17 cellular contexts compared by ENCODE assay signal in genomic region chr12:130992979-130993538, GRCh38. TPM values are rescaled to one million over a fixed set of nuclear protein-coding genes. Genes with fewer than 3 reads are reported as not detected.
"Had no signal": no experiment of that assay in that cellular context is flagged by ENCODE, and none has a peak within 500 bp of the region (broad histone marks: within the 10 kb centered on the region; RNA-seq: fewer than 3 reads in every experiment).

No MANE protein-coding gene starts in this region.

- H3K9me3 ChIP-seq: adrenal gland, esophagus muscularis mucosa had no signal

- H3K4me1 ChIP-seq: adrenal gland had no signal

- H3K36me3 Mint-ChIP-seq: activated naive CD4-positive, alpha-beta T cell treated with anti-CD3 and anti-CD28 coated beads, Interleukin-2, amount 50 U/mL, for 72 hours; natural killer cell had no signal

- H3K27me3 ChIP-seq: adrenal gland, esophagus muscularis mucosa had no signal

- H3K36me3 ChIP-seq: adrenal gland had no signal

- H3K27ac ChIP-seq: adrenal gland, esophagus muscularis mucosa had no signal

- DNase-seq: activated CD4-positive, alpha-beta T cell treated with anti-CD3 and anti-CD28 coated beads, Interleukin-2, amount 50 U/mL, for 4 hours; activated gamma-delta T cell treated with Interleukin-2 at 50 U/mL for 16 hours; activated T-cell treated with anti-CD3 and anti-CD28 coated beads, Interleukin-2, amount 50 U/mL, for 72 hours; adrenal gland; cerebellar nuclear complex; effector memory CD4-positive, alpha-beta T cell; natural killer cell; nucleus accumbens; retina; stimulated activated CD4-positive, alpha-beta T cell treated with anti-CD3 and anti-CD28 coated beads, Interleukin-12 subunit alpha, Interleukin-12 subunit beta, amount 100 ng/mL, for 4 hours; stimulated activated CD4-positive, alpha-beta T cell treated with anti-CD3 and anti-CD28 coated beads, Interleukin-1b, Interleukin-23, amount 100 ng/mL, for 48 hours; trophoblast cell had no signal

- H3K4me3 Mint-ChIP-seq: activated T-cell treated with anti-CD3 and anti-CD28 coated beads, Interleukin-2, amount 50 U/mL, for 72 hours; natural killer cell; stimulated activated naive CD8-positive, alpha-beta T cell treated with anti-CD3 and anti-CD28 coated beads, Interleukin-15, Interleukin-2, amounts not matched to agents 100 ng/mL and 50 ng/mL, for 24 hours had no signal

- H3K27ac Mint-ChIP-seq: activated naive CD4-positive, alpha-beta T cell treated with anti-CD3 and anti-CD28 coated beads, Interleukin-2, amount 50 U/mL, for 72 hours; activated T-cell treated with anti-CD3 and anti-CD28 coated beads, Interleukin-2, amount 50 U/mL, for 72 hours; natural killer cell; stimulated activated naive CD8-positive, alpha-beta T cell treated with anti-CD3 and anti-CD28 coated beads, Interleukin-15, Interleukin-2, amounts not matched to agents 100 ng/mL and 50 ng/mL, for 24 hours had no signal

- H3K4me3 ChIP-seq: adrenal gland, esophagus muscularis mucosa had no signal

- ATAC-seq: activated naive CD4-positive, alpha-beta T cell treated with anti-CD3 and anti-CD28 coated beads, Interleukin-2, amount 50 U/mL, for 72 hours; activated T-cell treated with anti-CD3 and anti-CD28 coated beads, Interleukin-2, amount 50 U/mL, for 72 hours had no signal

- H3K9me3 Mint-ChIP-seq: activated naive CD4-positive, alpha-beta T cell treated with anti-CD3 and anti-CD28 coated beads, Interleukin-2, amount 50 U/mL, for 72 hours; activated T-cell treated with anti-CD3 and anti-CD28 coated beads, Interleukin-2, amount 50 U/mL, for 72 hours; natural killer cell; stimulated activated naive CD8-positive, alpha-beta T cell treated with anti-CD3 and anti-CD28 coated beads, Interleukin-15, Interleukin-2, amounts not matched to agents 100 ng/mL and 50 ng/mL, for 24 hours had no signal

RNA-seq across cellular contexts. Expression of gene ADGRD1, which starts 39.4 kb away (rescaled TPM):
- total RNA-seq: bronchial epithelial cell, endothelial cell of umbilical vein had no signal
